In the genomic region with DNA sequence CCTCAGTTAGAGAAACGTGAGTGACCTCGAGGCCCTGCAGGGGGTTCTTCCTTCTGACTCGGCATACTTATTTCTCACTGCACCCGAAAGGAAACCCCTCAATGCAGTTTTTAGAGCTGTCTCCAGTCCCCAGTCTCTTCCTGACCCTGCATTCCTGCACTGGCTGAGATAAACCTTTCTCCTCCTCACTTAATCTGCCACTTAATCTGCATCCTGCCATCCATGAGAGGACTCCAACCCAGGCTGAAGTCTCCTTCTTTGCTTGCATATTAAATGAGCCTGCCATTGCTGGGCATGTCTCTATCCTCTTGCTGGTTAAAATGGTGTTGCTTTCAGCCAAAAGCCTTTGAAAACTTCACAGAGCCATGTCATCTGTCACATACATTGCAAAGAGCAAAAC, we compare ENCODE assay signal across 19 cellular contexts.
A peak's percentile ranks its signal among the peaks of the same experiment; 100 is the strongest.
DNase-seq lines count a peak whose midpoint lies in the region; ATAC-seq, FAIRE-seq and TF ChIP-seq lines count a peak whose summit lies in the region.
"Had no signal": no experiment of that assay in that cellular context is flagged by ENCODE, and none has a peak within 500 bp of the region (broad histone marks: within the 10 kb centered on the region; RNA-seq: fewer than 3 reads in every experiment).

No MANE protein-coding gene starts in this region.

- H4K20me1 ChIP-seq in PC-3 (ENCODE audit: low read length) (no peaks in the 10 kb centered on the region), hepatocyte (ENCODE audit: insufficient read depth, poor library complexity, severe bottlenecking) (no peaks in the 10 kb centered on the region)

- peak in 1 of 2 experiments; percentile 26 for DNase-seq in Caco-2
- DNase-seq in PC-3, result no peak
- DNase-seq in hepatocyte (ENCODE audit: low spot score), result no peak
- peak; percentile 37 for DNase-seq in small intestine
- no peak for DNase-seq in NCI-H187 (lab: John Stamatoyannopoulos, UW)
- no peak for DNase-seq in GF-D8 (lab: John Stamatoyannopoulos, UW)
- DNase-seq in NCI-H524 (lab: John Stamatoyannopoulos, UW), result no peak
- DNase-seq: ACHN, C1 segment of cervical spinal cord, DMS 273 treated with DMSO at 0.1 percent for 48 hours, GDM1, KG1, MV-4-11, NCI-H1694 treated with DMSO at 0.1 percent for 48 hours, NCI-H2107, NCI-H510A, NCI-H774, PC-9, SJCRH30 had no signal

- H3K79me2 ChIP-seq in PC-3 (ENCODE audit: low read length) (no peaks in the 10 kb centered on the region), hepatocyte (peaks cover 3% of the 10 kb centered on the region)

- POLR2A ChIA-PET in Caco-2 (lab: Charles Lee) (interaction anchor here (0.6 to 2.3 kb wide), 12 partner anchors 11 to 63 kb away, joined by 3 to 18 read pairs (median 6); no protein-coding TSS in a partner anchor), PC-3 (lab: Charles Lee; ENCODE audit: unreplicated experiment) (no interaction called here)

- H3K4me3 ChIP-seq in Caco-2 (ENCODE audit: low read depth, low read length) (peak overlapping the region; percentile 19), PC-3 (ENCODE audit: low read length) (no peak overlapping the region), hepatocyte (no peak overlapping the region), small intestine (ENCODE audit: low read depth in 1 of 2, low read length in 2 of 2) (no peak overlapping the region)
- H3K4me3 ChIP-seq: PC-9, SJCRH30 had no signal

- no peak overlapping the region for H2AFZ ChIP-seq in PC-3 (ENCODE audit: low read length)
- no peak overlapping the region for H2AFZ ChIP-seq in hepatocyte
- H2AFZ ChIP-seq: PC-9 had no signal

- no peak overlapping the region for H3K9ac ChIP-seq in PC-3 (ENCODE audit: low read length)

- H3K27ac Mint-ChIP-seq in Caco-2 (ENCODE audit: unreplicated experiment), result peak overlapping the region; percentile 89

- no peak for FAIRE-seq in small intestine (lab: Jason Lieb, UNC)

- H3K4me1 Mint-ChIP-seq in Caco-2 (ENCODE audit: low read depth, unreplicated experiment), result peaks cover 78% of the 10 kb centered on the region

- H3K9me2 ChIP-seq in PC-3 (replicated peaks; ENCODE audit: low read length), result no peaks in the 10 kb centered on the region
- H3K9me2 ChIP-seq in hepatocyte (replicated peaks; ENCODE audit: insufficient read depth), result no peaks in the 10 kb centered on the region

- no peaks in the 10 kb centered on the region for H3K36me3 ChIP-seq in Caco-2 (ENCODE audit: control insufficient read depth, insufficient read depth, low read length)
- H3K36me3 ChIP-seq in PC-3 (ENCODE audit: low read depth, low read length), result no peaks in the 10 kb centered on the region
- H3K36me3 ChIP-seq in hepatocyte (replicated peaks; ENCODE audit: insufficient read depth, low read depth), result no peaks in the 10 kb centered on the region
- no peaks in the 10 kb centered on the region for H3K36me3 ChIP-seq in small intestine (ENCODE audit: control insufficient read depth in 2 of 2, insufficient read depth in 2 of 2, low read length in 2 of 2)
- H3K36me3 ChIP-seq: SJCRH30 had no signal

- no peaks in the 10 kb centered on the region for H3F3A ChIP-seq in PC-3 (ENCODE audit: low read length, unreplicated experiment)

- H3K9me3 Mint-ChIP-seq in Caco-2 (ENCODE audit: unreplicated experiment), result peaks cover 12% of the 10 kb centered on the region

- 40% methylated on average over 4 of the region's 4 CpGs for WGBS in hepatocyte (ENCODE audit: low lambda C conversion rate, missing lambda C conversion rate)
- 28 to 34% (median 30%) methylated on average over 4 of the region's 4 CpGs for WGBS in small intestine, 3 donors

- H3K27me3 Mint-ChIP-seq in Caco-2 (ENCODE audit: insufficient read depth, unreplicated experiment), result no peaks in the 10 kb centered on the region

- peaks cover 88% of the 10 kb centered on the region for H3K4me1 ChIP-seq in Caco-2
- H3K4me1 ChIP-seq in PC-3 (ENCODE audit: insufficient read depth, low read length), result peaks cover 17% of the 10 kb centered on the region
- peaks cover 37% of the 10 kb centered on the region for H3K4me1 ChIP-seq in hepatocyte (ENCODE audit: insufficient read depth)
- peaks cover 3 to 6% of the 10 kb centered on the region in 2 donors for H3K4me1 ChIP-seq in small intestine (ENCODE audit: control insufficient read depth in 2 of 2, insufficient read depth in 1 of 2, low read depth in 1 of 2, low read length in 1 of 2)
- H3K4me1 ChIP-seq: SJCRH30 had no signal

- 0 out of 2 replicates have a peak, but pooled peaks cover 3% of the 10 kb centered on the region for H3K9me3 ChIP-seq in Caco-2
- H3K9me3 ChIP-seq in PC-3 (ENCODE audit: low read length), result no peaks in the 10 kb centered on the region
- no peaks in the 10 kb centered on the region for H3K9me3 ChIP-seq in hepatocyte (ENCODE audit: low read depth)
- H3K9me3 ChIP-seq in small intestine (ENCODE audit: control insufficient read depth, low read depth), result no peaks in the 10 kb centered on the region
- H3K9me3 ChIP-seq: SJCRH30 had no signal

- 0 out of 2 replicates have a peak overlapping the region, but pooled peaks have one; percentile 33 for H3K4me2 ChIP-seq in PC-3 (ENCODE audit: low read length)
- peak overlapping the region; percentile 57 for H3K4me2 ChIP-seq in hepatocyte
- H3K4me2 ChIP-seq: PC-9 had no signal

- CTCF ChIA-PET in Caco-2 (lab: Charles Lee), result interaction anchor here (0.5 to 1.5 kb wide), 6 partner anchors 36 to 145 kb away, joined by 3 to 8 read pairs (median 3); no protein-coding TSS in a partner anchor
- CTCF ChIA-PET in PC-3 (lab: Charles Lee), result no interaction called here

- BruUV-seq in Caco-2 (replicated peaks; lab: Mats Ljungman, UMichigan) (no TSS peak), PC-3 (replicated peaks; lab: Mats Ljungman, UMichigan) (no TSS peak)

- peak overlapping the region; percentile 59 for H3K27ac ChIP-seq in PC-3 (ENCODE audit: low read length)
- peak overlapping the region; percentile 97 for H3K27ac ChIP-seq in hepatocyte
- peak overlapping the region; percentile 27 to 86 for H3K27ac ChIP-seq in small intestine (ENCODE audit: low read depth in 1 of 2, low read length in 1 of 2)
- H3K27ac ChIP-seq: PC-9, SJCRH30 had no signal

- H3K4me3 Mint-ChIP-seq in Caco-2 (ENCODE audit: unreplicated experiment), result peak overlapping the region; percentile 71

- TF ChIP-seq CTCF in Caco-2 (IDR thresholded peaks at IDR 0.05; ENCODE audit: insufficient read depth in 1 of 2, low read depth in 1 of 2, low read length in 1 of 2, severe bottlenecking in 1 of 2, unreplicated experiment in 1 of 2), result no peak
- no peak for TF ChIP-seq CTCF in PC-3 (conservative IDR thresholded peaks at IDR 0.05; ENCODE audit: low read depth, low read length)
- no peak for TF ChIP-seq CTCF in hepatocyte (IDR thresholded peaks at IDR 0.05; ENCODE audit: poor library complexity)

- no peaks in the 10 kb centered on the region for H3K27me3 ChIP-seq in Caco-2 (replicated peaks; ENCODE audit: control insufficient read depth, insufficient read depth, low read length)
- H3K27me3 ChIP-seq in PC-3 (ENCODE audit: low read length), result no peaks in the 10 kb centered on the region
- H3K27me3 ChIP-seq in hepatocyte, result no peaks in the 10 kb centered on the region
- no peaks in the 10 kb centered on the region for H3K27me3 ChIP-seq in small intestine (ENCODE audit: control insufficient read depth in 2 of 2, insufficient read depth in 2 of 2, low read length in 2 of 2)
- H3K27me3 ChIP-seq: SJCRH30 had no signal

- ATAC-seq in PC-3, result no peak

- intact Hi-C loops in Caco-2 (cut with micrococcal nuclease; ENCODE audit: unreplicated experiment), result loop anchor here (1.0 to 2.0 kb wide), 4 partner anchors 12 to 125 kb away; a partner anchor contains a TSS
- intact Hi-C loops in PC-3 (cut with micrococcal nuclease), result no loop called here

- peaks cover 17% of the 10 kb centered on the region for H3K36me3 Mint-ChIP-seq in Caco-2 (ENCODE audit: insufficient read depth, unreplicated experiment)
